Comparison of ENCODE assay signal across 18 cellular contexts in the genomic region with DNA sequence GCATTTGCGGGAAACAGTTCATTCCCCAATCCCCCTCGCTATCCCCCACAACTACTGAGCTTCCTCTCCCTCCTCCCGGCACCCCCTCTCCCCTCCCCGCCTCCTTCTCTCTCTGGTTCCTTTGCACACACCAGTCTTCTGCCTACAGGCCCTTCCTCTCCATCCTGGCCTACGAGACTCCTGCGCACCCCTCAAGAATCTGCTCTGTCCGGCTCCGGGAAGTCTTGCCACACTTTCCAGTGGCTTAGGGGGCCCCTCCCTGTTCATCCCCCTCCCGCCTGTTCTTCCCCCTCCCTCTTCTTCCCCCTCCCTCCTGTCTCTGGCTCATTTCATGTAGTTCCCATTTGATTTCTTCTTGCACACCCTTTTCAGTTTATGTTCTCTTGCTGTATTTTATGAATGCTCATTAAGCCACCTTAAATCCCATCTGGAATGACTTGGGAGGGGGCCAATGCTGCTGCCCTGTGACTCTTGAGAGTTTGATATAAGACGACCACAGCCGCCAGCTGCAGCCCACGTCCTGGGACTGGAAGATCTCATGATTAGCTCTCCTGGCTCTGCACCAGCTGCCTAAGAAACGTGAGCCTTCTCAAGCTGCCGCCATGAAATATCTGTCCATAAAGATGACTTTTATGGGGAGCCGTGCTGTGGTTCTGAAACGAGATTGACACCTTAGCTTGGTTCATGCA. TPM values are rescaled to one million over a fixed set of nuclear protein-coding genes. Genes with fewer than 3 reads are reported as not detected.
DNase-seq lines count a peak whose midpoint lies in the region; ATAC-seq, FAIRE-seq and TF ChIP-seq lines count a peak whose summit lies in the region.
"Had no signal": no experiment of that assay in that cellular context is flagged by ENCODE, and none has a peak within 500 bp of the region (broad histone marks: within the 10 kb centered on the region; RNA-seq: fewer than 3 reads in every experiment).

No MANE protein-coding gene starts in this region.

- peak overlapping the region; percentile 44 for H3K4me3 Mint-ChIP-seq in dendritic cell treated with granulocyte-macrophage colony-stimulating factor and Interleukin-4, amounts not matched to agents 40 ng/mL and 50 ng/mL, for 4 days
- H3K4me3 Mint-ChIP-seq in neural progenitor cell = no peak overlapping the region
- no peak overlapping the region for H3K4me3 Mint-ChIP-seq in activated CD8-positive, alpha-beta memory T cell treated with anti-CD3 and anti-CD28 coated beads, Interleukin-2, amount 10 ng/mL, durations not matched to agents 7 days and 5 days
- H3K4me3 Mint-ChIP-seq: activated T-helper 1 cell treated with anti-CD3 and anti-CD28 coated beads, Interleukin-12 subunit alpha, Interleukin-12 subunit beta, Interleukin-2, Interleukin-4 antibody, amounts not matched to agents 30 ng/mL and 10 ng/mL and 1 ng/mL, durations not matched to agents 14 hours and 24 hours and 36 hours; immature natural killer cell had no signal

- H4K20me1 ChIP-seq in neural progenitor cell (ENCODE audit: low read depth) = no peaks in the 10 kb centered on the region

- intact Hi-C loops in dendritic cell treated with granulocyte-macrophage colony-stimulating factor and Interleukin-4, amounts not matched to agents 40 ng/mL and 50 ng/mL, for 4 days (cut with micrococcal nuclease) = loop anchor here (5.0 kb wide), 1 partner anchor 37 kb away; no protein-coding TSS in a partner anchor

- H3K9me3 ChIP-seq in neural progenitor cell (ENCODE audit: low read depth) = no peaks in the 10 kb centered on the region
- H3K9me3 ChIP-seq: psoas muscle had no signal

- no peaks in the 10 kb centered on the region for H3K27me3 ChIP-seq in neural progenitor cell

- peaks cover 28% of the 10 kb centered on the region for H3F3A ChIP-seq in neural progenitor cell (ENCODE audit: low read depth)

- CTCF ChIA-PET in activated CD8-positive, alpha-beta memory T cell treated with anti-CD3 and anti-CD28 coated beads, Interleukin-2, amount 10 ng/mL, durations not matched to agents 7 days and 5 days (lab: Charles Lee) = interaction anchor here (0.9 to 1.1 kb wide), 2 partner anchors 39 to 40 kb away, joined by 4 to 5 read pairs; no protein-coding TSS in a partner anchor

- no peak overlapping the region for H3K9ac ChIP-seq in neural progenitor cell

- H3K36me3 ChIP-seq in neural progenitor cell = no peaks in the 10 kb centered on the region

- DNase-seq in CD1c-positive myeloid dendritic cell (ENCODE audit: extremely low spot score) = peak; percentile 26
- peak; percentile 99 for DNase-seq in NCI-H2171 treated with DMSO at 0.1 percent for 48 hours (lab: John Stamatoyannopoulos, UW)
- no peak for DNase-seq in neural progenitor cell (ENCODE audit: low spot score)
- no peak for DNase-seq in GM19239 (ENCODE audit: insufficient read length, low spot score)
- no peak for DNase-seq in activated CD8-positive, alpha-beta memory T cell treated with anti-CD3 and anti-CD28 coated beads, Interleukin-2, amount 10 ng/mL, durations not matched to agents 7 days and 5 days
- DNase-seq: activated CD4-positive, alpha-beta T cell treated with anti-CD3 and anti-CD28 coated beads, Interleukin-2, amount 50 U/mL, for 4 hours; foreskin melanocyte; immature natural killer cell; NCI-H345; psoas muscle; stimulated activated CD4-positive, alpha-beta T cell treated with anti-CD3 and anti-CD28 coated beads, Interleukin-4, amount 100 ng/mL, for 1 hour had no signal

- no peaks in the 10 kb centered on the region for H3K36me3 Mint-ChIP-seq in dendritic cell treated with granulocyte-macrophage colony-stimulating factor and Interleukin-4, amounts not matched to agents 40 ng/mL and 50 ng/mL, for 4 days (ENCODE audit: low read depth)
- H3K36me3 Mint-ChIP-seq in neural progenitor cell = no peaks in the 10 kb centered on the region
- no peaks in the 10 kb centered on the region for H3K36me3 Mint-ChIP-seq in activated CD8-positive, alpha-beta memory T cell treated with anti-CD3 and anti-CD28 coated beads, Interleukin-2, amount 10 ng/mL, durations not matched to agents 7 days and 5 days
- H3K36me3 Mint-ChIP-seq: immature natural killer cell had no signal

- H2AFZ ChIP-seq in neural progenitor cell (replicated peaks) = peak overlapping the region; percentile 61

- H3K27me3 Mint-ChIP-seq in dendritic cell treated with granulocyte-macrophage colony-stimulating factor and Interleukin-4, amounts not matched to agents 40 ng/mL and 50 ng/mL, for 4 days = peaks cover 1% of the 10 kb centered on the region
- H3K27me3 Mint-ChIP-seq in neural progenitor cell (ENCODE audit: insufficient read depth, low read depth) = peaks cover 2% of the 10 kb centered on the region
- peaks cover 10% of the 10 kb centered on the region for H3K27me3 Mint-ChIP-seq in activated CD8-positive, alpha-beta memory T cell treated with anti-CD3 and anti-CD28 coated beads, Interleukin-2, amount 10 ng/mL, durations not matched to agents 7 days and 5 days

- no peak for TF ChIP-seq CTCF in neural progenitor cell (IDR thresholded peaks at IDR 0.05)

- no peak overlapping the region for H3K4me3 ChIP-seq in neural progenitor cell
- H3K4me3 ChIP-seq: psoas muscle had no signal

- peaks cover 38% of the 10 kb centered on the region for H3K4me1 ChIP-seq in neural progenitor cell
- H3K4me1 ChIP-seq: psoas muscle had no signal

- no peak for FAIRE-seq in GM19239 (lab: Jason Lieb, UNC)
- FAIRE-seq: HTR-8/SVneo had no signal

- H3K9me3 Mint-ChIP-seq in dendritic cell treated with granulocyte-macrophage colony-stimulating factor and Interleukin-4, amounts not matched to agents 40 ng/mL and 50 ng/mL, for 4 days = no peaks in the 10 kb centered on the region
- H3K9me3 Mint-ChIP-seq in neural progenitor cell = no peaks in the 10 kb centered on the region
- H3K9me3 Mint-ChIP-seq in activated CD8-positive, alpha-beta memory T cell treated with anti-CD3 and anti-CD28 coated beads, Interleukin-2, amount 10 ng/mL, durations not matched to agents 7 days and 5 days (ENCODE audit: low read depth) = no peaks in the 10 kb centered on the region
- H3K9me3 Mint-ChIP-seq: activated T-helper 1 cell treated with anti-CD3 and anti-CD28 coated beads, Interleukin-12 subunit alpha, Interleukin-12 subunit beta, Interleukin-2, Interleukin-4 antibody, amounts not matched to agents 30 ng/mL and 10 ng/mL and 1 ng/mL, durations not matched to agents 14 hours and 24 hours and 36 hours; immature natural killer cell had no signal

- H3K4me1 Mint-ChIP-seq in dendritic cell treated with granulocyte-macrophage colony-stimulating factor and Interleukin-4, amounts not matched to agents 40 ng/mL and 50 ng/mL, for 4 days (ENCODE audit: low read depth) = peaks cover 35% of the 10 kb centered on the region
- peaks cover 50% of the 10 kb centered on the region for H3K4me1 Mint-ChIP-seq in neural progenitor cell
- H3K4me1 Mint-ChIP-seq in activated CD8-positive, alpha-beta memory T cell treated with anti-CD3 and anti-CD28 coated beads, Interleukin-2, amount 10 ng/mL, durations not matched to agents 7 days and 5 days = no peaks in the 10 kb centered on the region

- H3K4me2 ChIP-seq in neural progenitor cell = no peak overlapping the region

- ATAC-seq in activated CD8-positive, alpha-beta memory T cell treated with anti-CD3 and anti-CD28 coated beads, Interleukin-2, amount 10 ng/mL, durations not matched to agents 7 days and 5 days = no peak
- ATAC-seq in HG02623 (IDR thresholded peaks at IDR 0.05; ENCODE audit: unreplicated experiment) (no peak), HG02798 (IDR thresholded peaks at IDR 0.05; ENCODE audit: poor library complexity, unreplicated experiment) (no peak)
- ATAC-seq: HCT116, Panc1, psoas muscle had no signal

- peak overlapping the region; percentile 20 for H3K27ac Mint-ChIP-seq in dendritic cell treated with granulocyte-macrophage colony-stimulating factor and Interleukin-4, amounts not matched to agents 40 ng/mL and 50 ng/mL, for 4 days
- H3K27ac Mint-ChIP-seq in neural progenitor cell = peak overlapping the region; percentile 64
- no peak overlapping the region for H3K27ac Mint-ChIP-seq in activated CD8-positive, alpha-beta memory T cell treated with anti-CD3 and anti-CD28 coated beads, Interleukin-2, amount 10 ng/mL, durations not matched to agents 7 days and 5 days
- H3K27ac Mint-ChIP-seq: activated T-helper 1 cell treated with anti-CD3 and anti-CD28 coated beads, Interleukin-12 subunit alpha, Interleukin-12 subunit beta, Interleukin-2, Interleukin-4 antibody, amounts not matched to agents 30 ng/mL and 10 ng/mL and 1 ng/mL, durations not matched to agents 14 hours and 24 hours and 36 hours; immature natural killer cell had no signal

- H3K27ac ChIP-seq in neural progenitor cell = no peak overlapping the region
- H3K27ac ChIP-seq: psoas muscle had no signal

- H3K79me2 ChIP-seq in neural progenitor cell (ENCODE audit: low read depth) = no peaks in the 10 kb centered on the region

RNA-seq across cellular contexts. Expression of a gene that starts 50.9 kb away (rescaled TPM):
- total RNA-seq in neural progenitor cell (ENCODE audit: low replicate concordance) = 12.7 and 16.9 TPM in 2 replicates
- 10 to 100 TPM; 31.1 to 41.9 TPM for total RNA-seq in activated CD8-positive, alpha-beta memory T cell treated with anti-CD3 and anti-CD28 coated beads, Interleukin-2, amount 10 ng/mL, durations not matched to agents 7 days and 5 days

Comparison
In these comparisons a context has a peak if more than half of its experiments do, and no peak if none do; other contexts are left out.
1. DNase-seq: peak in CD1c-positive myeloid dendritic cell (single experiment) and NCI-H2171 treated with DMSO at 0.1 percent for 48 hours (single experiment); none in neural progenitor cell (single experiment), GM19239 (single experiment) and activated CD8-positive, alpha-beta memory T cell treated with anti-CD3 and anti-CD28 coated beads, Interleukin-2, amount 10 ng/mL, durations not matched to agents 7 days and 5 days (single experiment).